In genomic region chr10:43220251-43220650, GRCh38 we compare ENCODE assay signal across 2 cellular contexts. TPM values are rescaled to one million over a fixed set of nuclear protein-coding genes. Genes with fewer than 3 reads are reported as not detected.
"Had no signal": no experiment of that assay in that cellular context is flagged by ENCODE, and none has a peak within 500 bp of the region (broad histone marks: within the 10 kb centered on the region; RNA-seq: fewer than 3 reads in every experiment).

No MANE protein-coding gene starts in this region.

RNA-seq across cellular contexts. Expression of gene RASGEF1A, which starts 46.6 kb away (rescaled TPM):
- total RNA-seq: activated naive CD4-positive, alpha-beta T cell treated with anti-CD3 and anti-CD28 coated beads for 36 hours; ascending aorta had no signal
